ENCODE assay signal across 1 cellular context in the genomic region with DNA sequence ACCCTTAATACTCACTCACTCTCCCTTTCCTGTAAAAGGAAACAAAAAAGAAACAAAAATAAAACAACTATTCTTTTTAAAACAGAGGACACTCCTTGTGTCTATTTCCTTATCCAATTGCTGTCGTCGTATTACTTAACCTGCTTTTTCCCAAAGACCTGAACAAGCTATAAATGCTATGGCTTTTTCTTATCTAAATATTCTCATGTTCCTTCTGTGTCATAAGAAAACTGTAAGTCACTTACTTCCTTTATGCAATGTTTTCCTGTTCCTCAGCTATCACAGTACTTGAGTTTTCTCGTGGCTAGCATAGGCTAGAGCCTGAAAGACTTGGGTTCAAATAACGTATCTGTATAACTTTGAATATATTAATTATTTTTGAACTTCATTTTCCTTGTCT.
TF ChIP-seq lines count a peak whose summit lies in the region.

No MANE protein-coding gene starts in this region.

TF ChIP-seq in GM12878, 131 proteins besides CTCF, POLR2A, EP300 and RAD21:
- TF ChIP-seq, protein P1, sequence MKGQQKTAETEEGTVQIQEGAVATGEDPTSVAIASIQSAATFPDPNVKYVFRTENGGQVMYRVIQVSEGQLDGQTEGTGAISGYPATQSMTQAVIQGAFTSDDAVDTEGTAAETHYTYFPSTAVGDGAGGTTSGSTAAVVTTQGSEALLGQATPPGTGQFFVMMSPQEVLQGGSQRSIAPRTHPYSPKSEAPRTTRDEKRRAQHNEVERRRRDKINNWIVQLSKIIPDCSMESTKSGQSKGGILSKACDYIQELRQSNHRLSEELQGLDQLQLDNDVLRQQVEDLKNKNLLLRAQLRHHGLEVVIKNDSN (IDR thresholded peaks at IDR 0.05; ENCODE audit: borderline replicate concordance, extremely low read length, insufficient read depth, low read depth, low read length): no peak
- TF ChIP-seq CBX5 (IDR thresholded peaks at IDR 0.05; ENCODE audit: low read depth): no peak
- TF ChIP-seq POU2F2 (IDR thresholded peaks at IDR 0.05; ENCODE audit: borderline replicate concordance, low read depth, low read length): no peak
- TF ChIP-seq STAT3 (IDR thresholded peaks at IDR 0.05; ENCODE audit: low read depth, low read length): no peak
- TF ChIP-seq, protein P2, sequence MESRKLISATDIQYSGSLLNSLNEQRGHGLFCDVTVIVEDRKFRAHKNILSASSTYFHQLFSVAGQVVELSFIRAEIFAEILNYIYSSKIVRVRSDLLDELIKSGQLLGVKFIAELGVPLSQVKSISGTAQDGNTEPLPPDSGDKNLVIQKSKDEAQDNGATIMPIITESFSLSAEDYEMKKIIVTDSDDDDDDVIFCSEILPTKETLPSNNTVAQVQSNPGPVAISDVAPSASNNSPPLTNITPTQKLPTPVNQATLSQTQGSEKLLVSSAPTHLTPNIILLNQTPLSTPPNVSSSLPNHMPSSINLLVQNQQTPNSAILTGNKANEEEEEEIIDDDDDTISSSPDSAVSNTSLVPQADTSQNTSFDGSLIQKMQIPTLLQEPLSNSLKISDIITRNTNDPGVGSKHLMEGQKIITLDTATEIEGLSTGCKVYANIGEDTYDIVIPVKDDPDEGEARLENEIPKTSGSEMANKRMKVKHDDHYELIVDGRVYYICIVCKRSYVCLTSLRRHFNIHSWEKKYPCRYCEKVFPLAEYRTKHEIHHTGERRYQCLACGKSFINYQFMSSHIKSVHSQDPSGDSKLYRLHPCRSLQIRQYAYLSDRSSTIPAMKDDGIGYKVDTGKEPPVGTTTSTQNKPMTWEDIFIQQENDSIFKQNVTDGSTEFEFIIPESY (IDR thresholded peaks at IDR 0.05): no peak
- no peak for TF ChIP-seq NFXL1 (IDR thresholded peaks at IDR 0.05; ENCODE audit: borderline replicate concordance)
- TF ChIP-seq ATF7 (IDR thresholded peaks at IDR 0.05; ENCODE audit: low read depth): no peak
- TF ChIP-seq IKZF2 (IDR thresholded peaks at IDR 0.05): no peak
- TF ChIP-seq ZNF384 (IDR thresholded peaks at IDR 0.05; ENCODE audit: borderline replicate concordance, low read depth, low read length): no peak
- no peak for TF ChIP-seq TAF1 (IDR thresholded peaks at IDR 0.05; ENCODE audit: borderline replicate concordance, low read depth, low read length)
- TF ChIP-seq TCF3 (IDR thresholded peaks at IDR 0.05; ENCODE audit: borderline replicate concordance, insufficient read depth, low read depth, low read length): no peak
- no peak for TF ChIP-seq ZNF207 (IDR thresholded peaks at IDR 0.05; ENCODE audit: borderline replicate concordance)
- TF ChIP-seq ZNF274 (IDR thresholded peaks at IDR 0.05; ENCODE audit: insufficient read depth, insufficient read length): no peak
- TF ChIP-seq, protein P3, sequence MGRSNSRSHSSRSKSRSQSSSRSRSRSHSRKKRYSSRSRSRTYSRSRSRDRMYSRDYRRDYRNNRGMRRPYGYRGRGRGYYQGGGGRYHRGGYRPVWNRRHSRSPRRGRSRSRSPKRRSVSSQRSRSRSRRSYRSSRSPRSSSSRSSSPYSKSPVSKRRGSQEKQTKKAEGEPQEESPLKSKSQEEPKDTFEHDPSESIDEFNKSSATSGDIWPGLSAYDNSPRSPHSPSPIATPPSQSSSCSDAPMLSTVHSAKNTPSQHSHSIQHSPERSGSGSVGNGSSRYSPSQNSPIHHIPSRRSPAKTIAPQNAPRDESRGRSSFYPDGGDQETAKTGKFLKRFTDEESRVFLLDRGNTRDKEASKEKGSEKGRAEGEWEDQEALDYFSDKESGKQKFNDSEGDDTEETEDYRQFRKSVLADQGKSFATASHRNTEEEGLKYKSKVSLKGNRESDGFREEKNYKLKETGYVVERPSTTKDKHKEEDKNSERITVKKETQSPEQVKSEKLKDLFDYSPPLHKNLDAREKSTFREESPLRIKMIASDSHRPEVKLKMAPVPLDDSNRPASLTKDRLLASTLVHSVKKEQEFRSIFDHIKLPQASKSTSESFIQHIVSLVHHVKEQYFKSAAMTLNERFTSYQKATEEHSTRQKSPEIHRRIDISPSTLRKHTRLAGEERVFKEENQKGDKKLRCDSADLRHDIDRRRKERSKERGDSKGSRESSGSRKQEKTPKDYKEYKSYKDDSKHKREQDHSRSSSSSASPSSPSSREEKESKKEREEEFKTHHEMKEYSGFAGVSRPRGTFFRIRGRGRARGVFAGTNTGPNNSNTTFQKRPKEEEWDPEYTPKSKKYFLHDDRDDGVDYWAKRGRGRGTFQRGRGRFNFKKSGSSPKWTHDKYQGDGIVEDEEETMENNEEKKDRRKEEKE (IDR thresholded peaks at IDR 0.05): no peak
- TF ChIP-seq, protein P4, sequence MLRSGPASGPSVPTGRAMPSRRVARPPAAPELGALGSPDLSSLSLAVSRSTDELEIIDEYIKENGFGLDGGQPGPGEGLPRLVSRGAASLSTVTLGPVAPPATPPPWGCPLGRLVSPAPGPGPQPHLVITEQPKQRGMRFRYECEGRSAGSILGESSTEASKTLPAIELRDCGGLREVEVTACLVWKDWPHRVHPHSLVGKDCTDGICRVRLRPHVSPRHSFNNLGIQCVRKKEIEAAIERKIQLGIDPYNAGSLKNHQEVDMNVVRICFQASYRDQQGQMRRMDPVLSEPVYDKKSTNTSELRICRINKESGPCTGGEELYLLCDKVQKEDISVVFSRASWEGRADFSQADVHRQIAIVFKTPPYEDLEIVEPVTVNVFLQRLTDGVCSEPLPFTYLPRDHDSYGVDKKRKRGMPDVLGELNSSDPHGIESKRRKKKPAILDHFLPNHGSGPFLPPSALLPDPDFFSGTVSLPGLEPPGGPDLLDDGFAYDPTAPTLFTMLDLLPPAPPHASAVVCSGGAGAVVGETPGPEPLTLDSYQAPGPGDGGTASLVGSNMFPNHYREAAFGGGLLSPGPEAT (IDR thresholded peaks at IDR 0.05; ENCODE audit: low read depth): no peak
- TF ChIP-seq NR2F1 (conservative IDR thresholded peaks at IDR 0.05): no peak
- no peak for TF ChIP-seq NFYA (IDR thresholded peaks at IDR 0.05; ENCODE audit: borderline replicate concordance, low read depth, low read length)
